ENCODE assay signal across 13 cellular contexts in the genomic region with DNA sequence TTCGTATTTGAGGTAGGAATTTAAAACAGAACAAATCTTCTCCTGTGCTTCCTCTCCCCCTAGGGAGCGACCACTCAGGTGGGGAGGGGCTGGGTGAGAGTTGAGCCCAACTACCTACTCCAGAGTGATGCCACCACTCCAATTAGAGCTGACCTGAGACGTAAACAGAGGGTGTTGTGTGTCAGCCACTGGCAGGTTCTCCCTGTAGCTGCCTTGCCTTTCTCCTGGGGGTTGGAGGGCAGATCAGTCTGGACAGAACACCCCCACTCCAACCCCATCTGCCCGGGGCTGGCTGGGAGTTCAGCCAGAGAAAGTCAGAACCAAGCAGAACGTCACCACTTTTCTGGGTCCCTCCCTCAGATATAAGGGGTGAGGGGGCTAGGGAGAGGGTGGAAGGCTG. TPM values are rescaled to one million over a fixed set of nuclear protein-coding genes. Genes with fewer than 3 reads are reported as not detected.
A peak's percentile ranks its signal among the peaks of the same experiment; 100 is the strongest.
DNase-seq lines count a peak whose midpoint lies in the region; FAIRE-seq and TF ChIP-seq lines count a peak whose summit lies in the region.
"Had no signal": no experiment of that assay in that cellular context is flagged by ENCODE, and none has a peak within 500 bp of the region (broad histone marks: within the 10 kb centered on the region; RNA-seq: fewer than 3 reads in every experiment).

No MANE protein-coding gene starts in this region.

- TF ChIP-seq EP300 in esophagus muscularis mucosa (IDR thresholded peaks at IDR 0.05) = no peak

- H3K36me3 Mint-ChIP-seq in CD8-positive, alpha-beta memory T cell = peaks cover 0 to 38% (median 2%) of the 10 kb centered on the region in 3 donors

- peaks cover 11% of the 10 kb centered on the region for H3K4me1 ChIP-seq in CD8-positive, alpha-beta memory T cell (ENCODE audit: insufficient read depth, low read length)
- peaks cover 14 to 22% (median 17%) of the 10 kb centered on the region in 4 donors for H3K4me1 ChIP-seq in esophagus muscularis mucosa

- H3K36me3 ChIP-seq in CD8-positive, alpha-beta memory T cell (ENCODE audit: insufficient read depth, low read length) = peaks cover 10% of the 10 kb centered on the region
- H3K36me3 ChIP-seq in esophagus muscularis mucosa = peaks cover 30 to 50% (median 46%) of the 10 kb centered on the region in 4 donors

- no peaks in the 10 kb centered on the region for H3K9me3 Mint-ChIP-seq in CD8-positive, alpha-beta memory T cell

- intact Hi-C loops in esophagus muscularis mucosa (cut with DNase I) = no loop called here

- CTCF ChIA-PET in CD8-positive, alpha-beta memory T cell (lab: Charles Lee) = interaction anchor here (1.7 to 2.0 kb wide), 2 partner anchors 28 to 165 kb away, joined by 5 to 6 read pairs; no protein-coding TSS in a partner anchor
- CTCF ChIA-PET in RWPE1 (lab: Yijun Ruan, JAX) = interaction anchor here (0.5 to 0.6 kb wide), 2 partner anchors 159 to 559 kb away, joined by 3 to 8 read pairs; no protein-coding TSS in a partner anchor

- TF ChIP-seq CTCF in RWPE1 (conservative IDR thresholded peaks at IDR 0.05; ENCODE audit: low read depth) = no peak
- TF ChIP-seq CTCF in esophagus muscularis mucosa (IDR thresholded peaks at IDR 0.05) = no peak

- no peak for FAIRE-seq in GM12892 (lab: Jason Lieb, UNC)

- H3K4me1 Mint-ChIP-seq in CD8-positive, alpha-beta memory T cell = peaks cover 0 to 21% (median 6%) of the 10 kb centered on the region in 3 donors

- POLR2A ChIA-PET in CD8-positive, alpha-beta memory T cell (lab: Charles Lee) = interaction anchor here (1.7 to 3.1 kb wide), 2 partner anchors 11 to 25 kb away, joined by 6 to 33 read pairs; a partner anchor contains a TSS
- POLR2A ChIA-PET in RWPE1 (lab: Yijun Ruan, JAX; ENCODE audit: low non-redundant PET) = interaction anchor here (2.7 kb wide), 1 partner anchor 25 kb away, joined by 13 read pairs; no protein-coding TSS in a partner anchor

- H3K27me3 ChIP-seq in CD8-positive, alpha-beta memory T cell (ENCODE audit: insufficient read depth, low read length, poor library complexity, severe bottlenecking) = no peaks in the 10 kb centered on the region
- peaks cover 0 to 9% (median 0%) of the 10 kb centered on the region in 4 donors for H3K27me3 ChIP-seq in esophagus muscularis mucosa
- H3K27me3 ChIP-seq: thyroid gland had no signal

- DNase-seq in CD8-positive, alpha-beta memory T cell = no peak
- no peak for DNase-seq in GM12892 (ENCODE audit: insufficient read length)
- no peak for DNase-seq in RWPE1 (ENCODE audit: low spot score)
- DNase-seq in iPS-NIHi7 (ENCODE audit: extremely low spot score) = peak; percentile 19
- DNase-seq in anterior cingulate cortex (lab: John Stamatoyannopoulos, UW) = no peak
- no peak for DNase-seq in esophagus muscularis mucosa (ENCODE audit: extremely low spot score)
- DNase-seq in GOT3 (lab: John Stamatoyannopoulos, UW) = no peak
- DNase-seq in nucleus accumbens (lab: John Stamatoyannopoulos, UW) = no peak
- DNase-seq: caudate nucleus, sigmoid colon, thyroid gland had no signal

- peak; percentile 50; the same call in 1 of the 2 replicates for TF ChIP-seq POLR2A in GM12892 (IDR thresholded peaks at IDR 0.05; ENCODE audit: low read depth, low read length)
- TF ChIP-seq POLR2A in esophagus muscularis mucosa (IDR thresholded peaks at IDR 0.05; ENCODE audit: low read depth) = no peak

- peak overlapping the region in 6 of 8 donors; percentile 1 to 54 (median 36) for H3K27ac Mint-ChIP-seq in CD8-positive, alpha-beta memory T cell

- H3K4me3 Mint-ChIP-seq in CD8-positive, alpha-beta memory T cell = peak overlapping the region in 6 of 7 donors; percentile 10 to 86 (median 63)

- 73% methylated on average over 4 of the region's 5 CpGs for WGBS in esophagus muscularis mucosa

- H3K27ac ChIP-seq in CD8-positive, alpha-beta memory T cell (ENCODE audit: low read depth, low read length) = no peak overlapping the region
- H3K27ac ChIP-seq in RWPE1 = peak overlapping the region; percentile 67
- H3K27ac ChIP-seq in esophagus muscularis mucosa (replicated peaks in 1 of 4) = no peak overlapping the region
- H3K27ac ChIP-seq: sigmoid colon, thyroid gland had no signal

- no peaks in the 10 kb centered on the region for H3K9me3 ChIP-seq in CD8-positive, alpha-beta memory T cell (ENCODE audit: low read length)
- H3K9me3 ChIP-seq in esophagus muscularis mucosa = no peaks in the 10 kb centered on the region
- H3K9me3 ChIP-seq: mucosa of descending colon, sigmoid colon, thyroid gland had no signal

- H3K4me3 ChIP-seq in CD8-positive, alpha-beta memory T cell (ENCODE audit: low read length) = no peak overlapping the region
- no peak overlapping the region for H3K4me3 ChIP-seq in esophagus muscularis mucosa
- H3K4me3 ChIP-seq: mucosa of descending colon, sigmoid colon, thyroid gland had no signal

- H3K27me3 Mint-ChIP-seq in CD8-positive, alpha-beta memory T cell = peaks cover 0 to 2% of the 10 kb centered on the region in 2 donors

RNA-seq across cellular contexts. Expression of a gene that starts 2.0 kb away (rescaled TPM):
- total RNA-seq in CD8-positive, alpha-beta memory T cell = 10 to 100 TPM; 41.5 to 42.4 TPM
- 1.4 TPM for polyA plus RNA-seq in CD8-positive, alpha-beta memory T cell
- 9.8 TPM for polyA plus RNA-seq in GM12892 (2012; ENCODE audit: missing spikeins)
- total RNA-seq in esophagus muscularis mucosa = under 1 TPM in 2 of 4 donors, not detected in 2; 0.17 to 0.19 TPM
- total RNA-seq: Daoy had no signal

RNA-seq across cellular contexts. Expression of a gene that starts 11.3 kb away (rescaled TPM):
- total RNA-seq in CD8-positive, alpha-beta memory T cell = 10 to 100 TPM; 46.4 to 48.9 TPM
- polyA plus RNA-seq in CD8-positive, alpha-beta memory T cell = 12.5 TPM
- polyA plus RNA-seq in GM12892 (2012; ENCODE audit: missing spikeins) = 11.9 TPM
- total RNA-seq in esophagus muscularis mucosa = 10 to 100 TPM in 1 of 4 donors, 1 to 10 TPM in 3; 5.0 to 11.8 (median 7.6) TPM

RNA-seq across cellular contexts. Expression of a gene that starts 11.6 kb away (rescaled TPM):
- total RNA-seq in CD8-positive, alpha-beta memory T cell = 10 to 100 TPM; 70.1 to 75.4 TPM
- polyA plus RNA-seq in CD8-positive, alpha-beta memory T cell = 24.4 TPM
- 18.9 TPM for polyA plus RNA-seq in GM12892 (2012; ENCODE audit: missing spikeins)
- 10 to 100 TPM in 3 of 4 donors, 1 to 10 TPM in 1; 10.0 to 22.1 (median 14.9) TPM for total RNA-seq in esophagus muscularis mucosa

Comparison
In these comparisons a context has a peak if more than half of its experiments do, and no peak if none do; other contexts are left out.
1. RNA of a gene that starts 2.0 kb away (total RNA-seq): 41.5 to 42.4 TPM in CD8-positive, alpha-beta memory T cell; 0.17 to 0.19 TPM in esophagus muscularis mucosa; every median in the first group is over 10 times any median in the second.